In genomic region chr4:152265149-152265621, GRCh38 we compare ENCODE assay signal across 11 cellular contexts.
DNase-seq lines count a peak whose midpoint lies in the region; ATAC-seq and TF ChIP-seq lines count a peak whose summit lies in the region.
"Had no signal": no experiment of that assay in that cellular context is flagged by ENCODE, and none has a peak within 500 bp of the region (broad histone marks: within the 10 kb centered on the region; RNA-seq: fewer than 3 reads in every experiment).

No MANE protein-coding gene starts in this region.

- no peak overlapping the region for H3K27ac Mint-ChIP-seq in effector memory CD8-positive, alpha-beta T cell
- no peak overlapping the region for H3K27ac Mint-ChIP-seq in endodermal cell

- H3K27ac ChIP-seq in endodermal cell (ENCODE audit: low read depth, low read length): no peak overlapping the region

- WGBS in endodermal cell (ENCODE audit: insufficient coverage in 1 of 2, insufficient read length in 1 of 2), 2 experiments: 86 to 88% methylated on average over 11 to 14 of the region's 14 CpGs

- H3K27me3 ChIP-seq in endodermal cell (ENCODE audit: control insufficient read depth, insufficient read depth, low read length, poor library complexity, severe bottlenecking): no peaks in the 10 kb centered on the region

- H3K4me1 ChIP-seq in endodermal cell (ENCODE audit: control insufficient read depth, insufficient read depth, low read length): no peaks in the 10 kb centered on the region

- in situ Hi-C loops in astrocyte of the spinal cord (cut with HindIII; ENCODE audit: low sequenced_read_pairs): no loop called here

- no peaks in the 10 kb centered on the region for H3K36me3 Mint-ChIP-seq in effector memory CD8-positive, alpha-beta T cell (ENCODE audit: insufficient read depth)
- H3K36me3 Mint-ChIP-seq in endodermal cell (ENCODE audit: low read depth): no peaks in the 10 kb centered on the region

- H3K4me3 Mint-ChIP-seq in effector memory CD8-positive, alpha-beta T cell: no peak overlapping the region
- H3K4me3 Mint-ChIP-seq in endodermal cell: no peak overlapping the region

- H3K9me3 ChIP-seq in endodermal cell (ENCODE audit: control insufficient read depth, low read length): peaks cover 7% of the 10 kb centered on the region

- ATAC-seq in HG03457 (IDR thresholded peaks at IDR 0.05; ENCODE audit: unreplicated experiment): no peak
- ATAC-seq in effector memory CD8-positive, alpha-beta T cell (replicated peaks): no peak

- TF ChIP-seq CTCF in astrocyte of the spinal cord (IDR thresholded peaks at IDR 0.05; ENCODE audit: low read depth, low read length) (no peak), endodermal cell (conservative IDR thresholded peaks at IDR 0.05) (no peak)

- no peaks in the 10 kb centered on the region for H3K36me3 ChIP-seq in endodermal cell (ENCODE audit: control insufficient read depth, insufficient read depth, low read length)

- DNase-seq in COLO668 (lab: John Stamatoyannopoulos, UW; ENCODE audit: unreplicated experiment) (peak; percentile 57), NCI-H1417 treated with DMSO at 0.1 percent for 48 hours (lab: John Stamatoyannopoulos, UW) (peak; percentile 60), astrocyte of the spinal cord (ENCODE audit: low read depth, low spot score) (peak; percentile 91), lung microvascular endothelial cell (ENCODE audit: low read depth in 2 of 2) (peak; percentile 68 to 93), DMS79 (lab: John Stamatoyannopoulos, UW) (no peak), endodermal cell (no peak)
- DNase-seq in effector memory CD8-positive, alpha-beta T cell: no peak
- DNase-seq: activated T-cell treated with anti-CD3 and anti-CD28 coated beads for 4 hours; effector memory CD4-positive, alpha-beta T cell; MV-4-11 had no signal

- H3K9ac ChIP-seq in endodermal cell (ENCODE audit: extremely low read depth, low read length, poor library complexity, severe bottlenecking): no peak overlapping the region

- H3K4me3 ChIP-seq in astrocyte of the spinal cord (ENCODE audit: low read depth, low read length): no peak overlapping the region
- H3K4me3 ChIP-seq in endodermal cell (ENCODE audit: low read length): no peak overlapping the region

- H3K9me3 Mint-ChIP-seq in effector memory CD8-positive, alpha-beta T cell: no peaks in the 10 kb centered on the region
- peaks cover 2% of the 10 kb centered on the region for H3K9me3 Mint-ChIP-seq in endodermal cell

- H3K27me3 Mint-ChIP-seq in effector memory CD8-positive, alpha-beta T cell: peaks cover 0 to 8% of the 10 kb centered on the region in 2 donors
- no peaks in the 10 kb centered on the region for H3K27me3 Mint-ChIP-seq in endodermal cell (ENCODE audit: insufficient read depth)

- H3K4me1 Mint-ChIP-seq in effector memory CD8-positive, alpha-beta T cell (ENCODE audit: low read depth in 2 of 2): no peaks in the 10 kb centered on the region
- H3K4me1 Mint-ChIP-seq in endodermal cell: no peaks in the 10 kb centered on the region

Comparison
In these comparisons a context has a peak if more than half of its experiments do, and no peak if none do; other contexts are left out.
1. DNase-seq: peak in COLO668 (single experiment), NCI-H1417 treated with DMSO at 0.1 percent for 48 hours (single experiment), astrocyte of the spinal cord (single experiment) and lung microvascular endothelial cell (2 of 2); none in DMS79 (single experiment), effector memory CD8-positive, alpha-beta T cell (0 of 3) and endodermal cell (single experiment).